1 cellular context compared by ENCODE assay signal in the genomic region with DNA sequence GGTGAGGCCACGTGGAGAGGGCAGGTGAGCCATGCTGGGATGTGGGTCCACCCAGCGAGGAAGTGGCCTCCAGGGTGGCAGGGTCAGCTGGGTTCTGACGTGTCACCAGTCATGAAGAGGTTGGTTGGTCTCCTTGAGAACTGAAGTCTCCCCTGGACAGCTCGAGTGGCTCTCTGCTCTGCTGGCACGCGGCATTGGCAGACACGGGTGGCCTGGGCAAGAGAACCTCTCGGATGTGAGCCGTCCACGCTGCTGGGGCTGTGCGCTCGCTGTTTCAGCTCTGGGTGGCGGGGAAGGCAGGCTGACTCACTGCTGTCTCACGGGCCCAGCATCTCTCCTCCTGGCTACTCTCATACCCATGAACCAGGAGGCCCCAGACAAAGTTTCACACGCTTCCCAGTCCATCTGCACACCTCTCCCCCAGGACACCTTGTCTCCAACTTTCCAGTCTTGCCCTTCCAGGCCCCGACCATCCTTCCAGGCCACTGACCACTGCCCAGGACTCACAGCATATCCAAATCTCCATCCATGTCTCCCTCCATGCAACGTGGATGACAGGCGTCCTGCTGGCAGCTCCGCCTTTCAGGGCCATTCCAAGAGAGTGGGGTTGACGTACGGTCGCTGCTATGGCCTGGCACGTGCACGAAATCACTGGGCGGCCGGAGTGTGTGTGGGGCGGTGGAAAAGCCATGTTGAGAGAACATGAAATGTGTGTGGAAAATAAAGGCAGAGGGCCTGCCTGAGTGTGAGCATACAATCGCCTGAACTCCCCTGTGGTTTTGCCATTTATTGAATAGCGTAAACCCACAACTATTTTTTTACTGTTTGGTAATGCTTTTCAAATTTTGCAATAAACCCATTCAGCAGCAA.
TF ChIP-seq lines count a peak whose summit lies in the region.

No MANE protein-coding gene starts in this region.

TF ChIP-seq in SK-N-SH treated with all-trans-retinoic acid at 6 μM for 48 hours, 23 proteins besides CTCF, POLR2A, EP300 and RAD21 (continued from another document):
- TF ChIP-seq, protein P1, sequence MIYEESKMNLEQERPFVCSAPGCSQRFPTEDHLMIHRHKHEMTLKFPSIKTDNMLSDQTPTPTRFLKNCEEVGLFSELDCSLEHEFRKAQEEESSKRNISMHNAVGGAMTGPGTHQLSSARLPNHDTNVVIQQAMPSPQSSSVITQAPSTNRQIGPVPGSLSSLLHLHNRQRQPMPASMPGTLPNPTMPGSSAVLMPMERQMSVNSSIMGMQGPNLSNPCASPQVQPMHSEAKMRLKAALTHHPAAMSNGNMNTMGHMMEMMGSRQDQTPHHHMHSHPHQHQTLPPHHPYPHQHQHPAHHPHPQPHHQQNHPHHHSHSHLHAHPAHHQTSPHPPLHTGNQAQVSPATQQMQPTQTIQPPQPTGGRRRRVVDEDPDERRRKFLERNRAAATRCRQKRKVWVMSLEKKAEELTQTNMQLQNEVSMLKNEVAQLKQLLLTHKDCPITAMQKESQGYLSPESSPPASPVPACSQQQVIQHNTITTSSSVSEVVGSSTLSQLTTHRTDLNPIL (CRISPR knock-in tag; IDR thresholded peaks at IDR 0.05; ENCODE audit: low read depth): no peak
- TF ChIP-seq ARNTL (CRISPR knock-in tag; IDR thresholded peaks at IDR 0.05; ENCODE audit: borderline replicate concordance, low read depth) (no peak), ZC3H10 (CRISPR knock-in tag; IDR thresholded peaks at IDR 0.05) (no peak)
- TF ChIP-seq, protein P2, sequence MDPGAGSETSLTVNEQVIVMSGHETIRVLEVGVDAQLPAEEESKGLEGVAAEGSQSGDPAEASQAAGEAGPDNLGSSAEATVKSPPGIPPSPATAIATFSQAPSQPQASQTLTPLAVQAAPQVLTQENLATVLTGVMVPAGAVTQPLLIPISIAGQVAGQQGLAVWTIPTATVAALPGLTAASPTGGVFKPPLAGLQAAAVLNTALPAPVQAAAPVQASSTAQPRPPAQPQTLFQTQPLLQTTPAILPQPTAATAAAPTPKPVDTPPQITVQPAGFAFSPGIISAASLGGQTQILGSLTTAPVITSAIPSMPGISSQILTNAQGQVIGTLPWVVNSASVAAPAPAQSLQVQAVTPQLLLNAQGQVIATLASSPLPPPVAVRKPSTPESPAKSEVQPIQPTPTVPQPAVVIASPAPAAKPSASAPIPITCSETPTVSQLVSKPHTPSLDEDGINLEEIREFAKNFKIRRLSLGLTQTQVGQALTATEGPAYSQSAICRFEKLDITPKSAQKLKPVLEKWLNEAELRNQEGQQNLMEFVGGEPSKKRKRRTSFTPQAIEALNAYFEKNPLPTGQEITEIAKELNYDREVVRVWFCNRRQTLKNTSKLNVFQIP (CRISPR knock-in tag; IDR thresholded peaks at IDR 0.05; ENCODE audit: borderline replicate concordance, low read depth): no peak
